In the genomic region with DNA sequence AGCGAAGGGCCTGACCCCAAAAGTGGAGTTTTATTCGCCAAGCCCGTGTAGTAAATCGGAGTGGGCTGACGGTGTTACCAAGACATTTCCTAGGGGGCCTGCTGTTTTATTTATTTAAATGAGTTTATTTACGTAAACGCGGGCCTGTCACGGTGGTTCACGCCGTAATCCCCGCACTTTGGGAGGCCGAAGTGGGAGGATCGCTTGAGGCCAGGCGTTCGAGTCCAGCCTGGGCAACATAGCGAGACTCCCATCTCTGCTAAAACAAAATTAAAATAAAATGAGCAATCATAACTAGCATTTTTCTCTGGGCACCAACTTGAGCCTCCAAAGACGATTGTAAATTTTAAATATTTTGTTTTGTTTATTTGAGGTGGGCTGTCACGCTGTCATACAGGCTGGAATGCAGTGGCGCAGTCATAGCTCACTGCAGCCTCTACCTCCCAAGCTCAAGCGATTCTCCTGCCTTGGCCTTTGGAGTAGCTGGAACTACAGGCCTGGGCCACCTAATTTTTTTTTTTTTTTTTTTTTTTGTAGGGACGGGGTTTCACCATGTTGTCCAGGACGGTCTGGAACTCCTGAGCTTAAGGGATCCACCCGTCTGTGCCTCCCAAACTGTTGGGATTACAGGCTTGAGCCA, we compare ENCODE assay signal across 9 cellular contexts. TPM values are rescaled to one million over a fixed set of nuclear protein-coding genes. Genes with fewer than 3 reads are reported as not detected.
DNase-seq lines count a peak whose midpoint lies in the region; ATAC-seq, FAIRE-seq and TF ChIP-seq lines count a peak whose summit lies in the region.
"Had no signal": no experiment of that assay in that cellular context is flagged by ENCODE, and none has a peak within 500 bp of the region (broad histone marks: within the 10 kb centered on the region; RNA-seq: fewer than 3 reads in every experiment).

No MANE protein-coding gene starts in this region.

- H3K4me1 Mint-ChIP-seq in IgD-negative memory B cell = peaks cover 27 to 36% (median 35%) of the 10 kb centered on the region in 3 donors

- H3K9me3 ChIP-seq in mononuclear cell (ENCODE audit: low read depth, low read length) = no peaks in the 10 kb centered on the region

- no peak for DNase-seq in bronchial epithelial cell (ENCODE audit: low read depth)
- DNase-seq in D721Med (ENCODE audit: insufficient read length, low spot score) = no peak
- DNase-seq in urothelium cell line (ENCODE audit: low spot score) = no peak

- H3K27me3 ChIP-seq in ACC112 (ENCODE audit: insufficient read depth, low read length) (no peaks in the 10 kb centered on the region), bronchial epithelial cell (ENCODE audit: control insufficient read depth, insufficient read depth, low read length) (no peaks in the 10 kb centered on the region), mononuclear cell (ENCODE audit: insufficient read depth, low read length) (no peaks in the 10 kb centered on the region)

- H3K36me3 ChIP-seq in ACC112 (ENCODE audit: insufficient read depth, low read length) = peaks cover 27% of the 10 kb centered on the region
- H3K36me3 ChIP-seq in bronchial epithelial cell (ENCODE audit: control insufficient read depth, insufficient read depth, low read length) = peaks cover 11% of the 10 kb centered on the region

- peaks cover 9% of the 10 kb centered on the region for H3K36me3 Mint-ChIP-seq in IgD-negative memory B cell

- ATAC-seq in GM18520 (IDR thresholded peaks at IDR 0.05; ENCODE audit: unreplicated experiment) = no peak
- no peak for ATAC-seq in HG03095 (IDR thresholded peaks at IDR 0.05; ENCODE audit: unreplicated experiment)

- H3K27ac ChIP-seq in ACC112 (ENCODE audit: low read depth, low read length) = peak overlapping the region; percentile 85
- H3K27ac ChIP-seq: VCaP had no signal

- FAIRE-seq in bronchial epithelial cell (lab: Jason Lieb, UNC) (no peak), D721Med (lab: Jason Lieb, UNC) (no peak), urothelium cell line (lab: Jason Lieb, UNC) (no peak)

- peak overlapping the region; percentile 93 to 99 (median 98) for H3K4me3 Mint-ChIP-seq in IgD-negative memory B cell

- H3K27ac Mint-ChIP-seq in IgD-negative memory B cell = peak overlapping the region; percentile 88 to 100 (median 99)

- H3K4me1 ChIP-seq in ACC112 (ENCODE audit: control insufficient read depth, insufficient read depth, low read length, unreplicated experiment) (peaks cover 47% of the 10 kb centered on the region), mononuclear cell (ENCODE audit: insufficient read depth, low read length) (peaks cover 59% of the 10 kb centered on the region)

- peaks cover 61% of the 10 kb centered on the region for H3K79me2 ChIP-seq in ACC112 (ENCODE audit: control insufficient read depth, insufficient read depth, low read length, unreplicated experiment)

- no peak overlapping the region for H2AFZ ChIP-seq in ACC112 (ENCODE audit: low read length, unreplicated experiment)

- no peak for TF ChIP-seq CTCF in bronchial epithelial cell (IDR thresholded peaks at IDR 0.05; ENCODE audit: insufficient read depth, low read length, severe bottlenecking)
- no peak for TF ChIP-seq CTCF in D721Med (IDR thresholded peaks at IDR 0.05; ENCODE audit: insufficient read depth, missing control alignments)

- H3K9me3 Mint-ChIP-seq in IgD-negative memory B cell = no peaks in the 10 kb centered on the region

- H3K4me3 ChIP-seq in ACC112 (ENCODE audit: low read depth, low read length) (peak overlapping the region; percentile 96), bronchial epithelial cell (ENCODE audit: low read depth, low read length) (peak overlapping the region; percentile 81), mononuclear cell (ENCODE audit: low read length) (peak overlapping the region; percentile 94)

- H3K27me3 Mint-ChIP-seq in IgD-negative memory B cell = no peaks in the 10 kb centered on the region

RNA-seq across cellular contexts. Expression of a gene that starts 1.0 kb away (rescaled TPM):
- 66.9 TPM for polyA plus RNA-seq in IgD-negative memory B cell
- total RNA-seq in bronchial epithelial cell (46.6 and 51.1 TPM in 2 replicates), mononuclear cell (122 TPM)

RNA-seq across cellular contexts. Expression of a gene that starts 7.5 kb away (rescaled TPM):
- polyA plus RNA-seq in IgD-negative memory B cell = 4.5 TPM
- total RNA-seq in bronchial epithelial cell (4.5 and 5.5 TPM in 2 replicates), mononuclear cell (1.0 TPM)

RNA-seq across cellular contexts. Expression of a gene that starts 38.7 kb away (rescaled TPM):
- 1.6 TPM for polyA plus RNA-seq in IgD-negative memory B cell
- 0.53 and 0.77 TPM in 2 replicates for total RNA-seq in bronchial epithelial cell
- total RNA-seq in mononuclear cell = 1.4 TPM

RNA-seq across cellular contexts. Expression of a gene that starts 54.9 kb away (rescaled TPM):
- 5.4 TPM for polyA plus RNA-seq in IgD-negative memory B cell
- 10.3 and 10.5 TPM in 2 replicates for total RNA-seq in bronchial epithelial cell
- total RNA-seq in mononuclear cell = 6.3 TPM

RNA-seq across cellular contexts. Expression of a gene that starts 57.4 kb away (rescaled TPM):
- polyA plus RNA-seq in IgD-negative memory B cell = 11.8 TPM
- 12.4 and 13.8 TPM in 2 replicates for total RNA-seq in bronchial epithelial cell
- 28.8 TPM for total RNA-seq in mononuclear cell
